Comparison of ENCODE assay signal across 17 cellular contexts in genomic region chr16:72246423-72246822, GRCh38.
DNase-seq lines count a peak whose midpoint lies in the region; ATAC-seq and TF ChIP-seq lines count a peak whose summit lies in the region.
"Had no signal": no experiment of that assay in that cellular context is flagged by ENCODE, and none has a peak within 500 bp of the region (broad histone marks: within the 10 kb centered on the region; RNA-seq: fewer than 3 reads in every experiment).

No MANE protein-coding gene starts in this region.

- no peak overlapping the region for H3K4me3 ChIP-seq in GM12864 (ENCODE audit: low read depth, low read length)
- H3K4me3 ChIP-seq: coronary artery, uterus had no signal

- peak; percentile 35 for DNase-seq in GM12864 (ENCODE audit: low read depth)
- DNase-seq in GM19238 (ENCODE audit: insufficient read length, low spot score), result peak; percentile 22
- DNase-seq in COR-L47 (lab: John Stamatoyannopoulos, UW), result no peak
- DNase-seq in NCI-H526 (lab: John Stamatoyannopoulos, UW), result no peak
- DNase-seq in stimulated activated CD4-positive, alpha-beta T cell treated with anti-CD3 and anti-CD28 coated beads, Interleukin-12 subunit alpha, Interleukin-12 subunit beta, amount 100 ng/mL, for 4 hours, result no peak
- DNase-seq in effector memory CD8-positive, alpha-beta T cell, result no peak
- DNase-seq: activated CD4-positive, alpha-beta memory T cell treated with anti-CD3 and anti-CD28 coated beads for 36 hours; BE2C; GF-D8; GOT3; NCI-H2081; small intestine; uterus had no signal

- ATAC-seq in HG02642 (IDR thresholded peaks at IDR 0.05; ENCODE audit: poor library complexity, unreplicated experiment) (peak; percentile 90), HG03442 (IDR thresholded peaks at IDR 0.05; ENCODE audit: unreplicated experiment) (peak; percentile 83)
- no peak for ATAC-seq in effector memory CD8-positive, alpha-beta T cell (replicated peaks)

- no peak overlapping the region for H3K4me3 Mint-ChIP-seq in effector memory CD8-positive, alpha-beta T cell
- H3K4me3 Mint-ChIP-seq: activated CD4-positive, alpha-beta memory T cell treated with anti-CD3 and anti-CD28 coated beads for 36 hours; nephron had no signal

- TF ChIP-seq CTCF in GM12864 (IDR thresholded peaks at IDR 0.05; ENCODE audit: low read depth, low read length, missing control alignments), result no peak

- H3K9me3 Mint-ChIP-seq in effector memory CD8-positive, alpha-beta T cell, result no peaks in the 10 kb centered on the region
- H3K9me3 Mint-ChIP-seq: activated CD4-positive, alpha-beta memory T cell treated with anti-CD3 and anti-CD28 coated beads for 36 hours; nephron had no signal

- no peaks in the 10 kb centered on the region for H3K4me1 Mint-ChIP-seq in effector memory CD8-positive, alpha-beta T cell (ENCODE audit: low read depth in 2 of 2)
- H3K4me1 Mint-ChIP-seq: nephron had no signal

- H3K27ac Mint-ChIP-seq in effector memory CD8-positive, alpha-beta T cell, result no peak overlapping the region
- H3K27ac Mint-ChIP-seq: activated CD4-positive, alpha-beta memory T cell treated with anti-CD3 and anti-CD28 coated beads for 36 hours; nephron had no signal

- H3K36me3 Mint-ChIP-seq in effector memory CD8-positive, alpha-beta T cell (ENCODE audit: insufficient read depth), result no peaks in the 10 kb centered on the region
- H3K36me3 Mint-ChIP-seq: activated CD4-positive, alpha-beta memory T cell treated with anti-CD3 and anti-CD28 coated beads for 36 hours had no signal

- no peaks in the 10 kb centered on the region for H3K27me3 Mint-ChIP-seq in effector memory CD8-positive, alpha-beta T cell
- H3K27me3 Mint-ChIP-seq: activated CD4-positive, alpha-beta memory T cell treated with anti-CD3 and anti-CD28 coated beads for 36 hours had no signal

Comparison
In these comparisons a context has a peak if more than half of its experiments do, and no peak if none do; other contexts are left out.
1. DNase-seq: peak in GM12864 (single experiment) and GM19238 (single experiment); none in COR-L47 (single experiment), NCI-H526 (0 of 2), stimulated activated CD4-positive, alpha-beta T cell treated with anti-CD3 and anti-CD28 coated beads, Interleukin-12 subunit alpha, Interleukin-12 subunit beta, amount 100 ng/mL, for 4 hours (single experiment) and effector memory CD8-positive, alpha-beta T cell (0 of 3).